19 cellular contexts compared by ENCODE assay signal in the genomic region with DNA sequence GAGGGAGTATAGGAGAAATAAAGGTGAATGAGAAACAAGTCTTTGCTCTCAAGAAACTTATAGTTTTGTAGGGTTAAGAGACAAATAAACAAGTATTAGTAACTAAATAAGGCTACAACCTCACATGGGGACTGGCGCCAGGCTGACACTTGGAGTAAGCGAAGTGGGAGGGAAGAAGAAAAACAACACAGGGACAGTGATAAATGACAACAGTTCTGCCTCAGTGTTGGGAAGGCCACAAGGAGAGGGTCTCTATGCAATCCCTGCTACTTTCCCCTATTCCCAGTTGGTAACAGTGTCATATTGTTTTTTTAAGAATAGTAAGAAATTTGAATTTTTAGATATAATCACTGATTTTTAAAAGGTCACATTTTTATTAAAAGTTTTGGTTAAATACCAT. TPM values are rescaled to one million over a fixed set of nuclear protein-coding genes. Genes with fewer than 3 reads are reported as not detected.
DNase-seq lines count a peak whose midpoint lies in the region; ATAC-seq and TF ChIP-seq lines count a peak whose summit lies in the region.
"Had no signal": no experiment of that assay in that cellular context is flagged by ENCODE, and none has a peak within 500 bp of the region (broad histone marks: within the 10 kb centered on the region; RNA-seq: fewer than 3 reads in every experiment).

No MANE protein-coding gene starts in this region.

- no peak overlapping the region for H3K4me3 Mint-ChIP-seq in activated naive CD8-positive, alpha-beta T cell treated with anti-CD3 and anti-CD28 coated beads, Interleukin-2, amount 50 U/mL, for 24 hours
- no peak overlapping the region for H3K4me3 Mint-ChIP-seq in activated naive CD8-positive, alpha-beta T cell treated with anti-CD3 and anti-CD28 coated beads for 36 hours
- no peak overlapping the region for H3K4me3 Mint-ChIP-seq in T-helper 17 cell
- peak overlapping the region; percentile 38 for H3K4me3 Mint-ChIP-seq in endothelial cell (ENCODE audit: unreplicated experiment)
- no peak overlapping the region for H3K4me3 Mint-ChIP-seq in T-helper 2 cell treated with Interferon-gamma antibody and Interleukin-4, amounts not matched to agents 5 μg/mL and 100 μg/mL, for 36 hours
- H3K4me3 Mint-ChIP-seq: B cell had no signal

- no peak for DNase-seq in activated naive CD8-positive, alpha-beta T cell treated with anti-CD3 and anti-CD28 coated beads, Interleukin-2, amount 50 U/mL, for 24 hours
- no peak for DNase-seq in activated naive CD8-positive, alpha-beta T cell treated with anti-CD3 and anti-CD28 coated beads for 36 hours
- DNase-seq in T-helper 17 cell, result no peak
- DNase-seq in endothelial cell (ENCODE audit: low spot score), result no peak
- DNase-seq in NCI-H2081 (lab: John Stamatoyannopoulos, UW), result no peak
- no peak for DNase-seq in T-helper 2 cell treated with Interferon-gamma antibody and Interleukin-4, amounts not matched to agents 5 μg/mL and 100 μg/mL, for 36 hours (ENCODE audit: low spot score)
- no peak for DNase-seq in RPMI8226
- DNase-seq: CD4-positive, alpha-beta T cell; CD8-positive, alpha-beta memory T cell; DMS 273 treated with DMSO at 0.1 percent for 48 hours; DMS79; EL; GDM1; GOT3 had no signal

- peak overlapping the region; percentile 84 for H3K27ac Mint-ChIP-seq in activated naive CD8-positive, alpha-beta T cell treated with anti-CD3 and anti-CD28 coated beads, Interleukin-2, amount 50 U/mL, for 24 hours
- no peak overlapping the region for H3K27ac Mint-ChIP-seq in activated naive CD8-positive, alpha-beta T cell treated with anti-CD3 and anti-CD28 coated beads for 36 hours
- H3K27ac Mint-ChIP-seq in T-helper 17 cell (peak overlapping the region; percentile 24), endothelial cell (ENCODE audit: unreplicated experiment) (peak overlapping the region; percentile 58)
- no peak overlapping the region for H3K27ac Mint-ChIP-seq in T-helper 2 cell treated with Interferon-gamma antibody and Interleukin-4, amounts not matched to agents 5 μg/mL and 100 μg/mL, for 36 hours
- H3K27ac Mint-ChIP-seq: B cell; CD4-positive, alpha-beta T cell had no signal

- H3K9me3 Mint-ChIP-seq in activated naive CD8-positive, alpha-beta T cell treated with anti-CD3 and anti-CD28 coated beads, Interleukin-2, amount 50 U/mL, for 24 hours, result no peaks in the 10 kb centered on the region
- H3K9me3 Mint-ChIP-seq in activated naive CD8-positive, alpha-beta T cell treated with anti-CD3 and anti-CD28 coated beads for 36 hours, result no peaks in the 10 kb centered on the region
- no peaks in the 10 kb centered on the region for H3K9me3 Mint-ChIP-seq in endothelial cell (ENCODE audit: unreplicated experiment)
- H3K9me3 Mint-ChIP-seq in T-helper 2 cell treated with Interferon-gamma antibody and Interleukin-4, amounts not matched to agents 5 μg/mL and 100 μg/mL, for 36 hours, result no peaks in the 10 kb centered on the region
- H3K9me3 Mint-ChIP-seq: CD4-positive, alpha-beta T cell; CD8-positive, alpha-beta memory T cell had no signal

- ATAC-seq in activated naive CD8-positive, alpha-beta T cell treated with anti-CD3 and anti-CD28 coated beads, Interleukin-2, amount 50 U/mL, for 24 hours, result no peak
- no peak for ATAC-seq in T-helper 17 cell
- ATAC-seq in GM21528 (IDR thresholded peaks at IDR 0.05; ENCODE audit: low FRiP score, unreplicated experiment), result no peak
- ATAC-seq: GM12878 had no signal

- no peak for TF ChIP-seq CTCF in endothelial cell (IDR thresholded peaks at IDR 0.05; ENCODE audit: unreplicated experiment)

- H3K9me3 ChIP-seq in T-helper 17 cell (ENCODE audit: control insufficient read depth, low read length, poor library complexity, severe bottlenecking), result no peaks in the 10 kb centered on the region
- H3K9me3 ChIP-seq: BLaER1, HAP-1 had no signal

- H3K27me3 Mint-ChIP-seq in activated naive CD8-positive, alpha-beta T cell treated with anti-CD3 and anti-CD28 coated beads, Interleukin-2, amount 50 U/mL, for 24 hours, result no peaks in the 10 kb centered on the region
- H3K27me3 Mint-ChIP-seq in activated naive CD8-positive, alpha-beta T cell treated with anti-CD3 and anti-CD28 coated beads for 36 hours, result no peaks in the 10 kb centered on the region
- H3K27me3 Mint-ChIP-seq in T-helper 17 cell (no peaks in the 10 kb centered on the region), endothelial cell (ENCODE audit: unreplicated experiment) (peaks cover 2% of the 10 kb centered on the region)
- H3K27me3 Mint-ChIP-seq in T-helper 2 cell treated with Interferon-gamma antibody and Interleukin-4, amounts not matched to agents 5 μg/mL and 100 μg/mL, for 36 hours (ENCODE audit: low read depth), result no peaks in the 10 kb centered on the region
- H3K27me3 Mint-ChIP-seq: B cell; CD4-positive, alpha-beta T cell had no signal

- peaks cover 52% of the 10 kb centered on the region for H3K4me1 Mint-ChIP-seq in activated naive CD8-positive, alpha-beta T cell treated with anti-CD3 and anti-CD28 coated beads, Interleukin-2, amount 50 U/mL, for 24 hours
- peaks cover 31% of the 10 kb centered on the region for H3K4me1 Mint-ChIP-seq in activated naive CD8-positive, alpha-beta T cell treated with anti-CD3 and anti-CD28 coated beads for 36 hours
- peaks cover 25% of the 10 kb centered on the region for H3K4me1 Mint-ChIP-seq in T-helper 17 cell
- H3K4me1 Mint-ChIP-seq in endothelial cell (ENCODE audit: unreplicated experiment), result peaks cover 36% of the 10 kb centered on the region
- peaks cover 19% of the 10 kb centered on the region for H3K4me1 Mint-ChIP-seq in T-helper 2 cell treated with Interferon-gamma antibody and Interleukin-4, amounts not matched to agents 5 μg/mL and 100 μg/mL, for 36 hours (ENCODE audit: low read depth)

- H3K36me3 Mint-ChIP-seq in activated naive CD8-positive, alpha-beta T cell treated with anti-CD3 and anti-CD28 coated beads, Interleukin-2, amount 50 U/mL, for 24 hours (ENCODE audit: low read depth), result peaks cover 2% of the 10 kb centered on the region
- peaks cover 5% of the 10 kb centered on the region for H3K36me3 Mint-ChIP-seq in activated naive CD8-positive, alpha-beta T cell treated with anti-CD3 and anti-CD28 coated beads for 36 hours
- H3K36me3 Mint-ChIP-seq in T-helper 17 cell (ENCODE audit: low read depth), result peaks cover 3% of the 10 kb centered on the region
- H3K36me3 Mint-ChIP-seq in endothelial cell (ENCODE audit: low read depth, unreplicated experiment), result no peaks in the 10 kb centered on the region
- no peaks in the 10 kb centered on the region for H3K36me3 Mint-ChIP-seq in T-helper 2 cell treated with Interferon-gamma antibody and Interleukin-4, amounts not matched to agents 5 μg/mL and 100 μg/mL, for 36 hours (ENCODE audit: low read depth)

RNA-seq across cellular contexts. Expression of a gene that starts 4.0 kb away (rescaled TPM):
- 1 to 10 TPM; 2.4 to 2.7 TPM for total RNA-seq in activated naive CD8-positive, alpha-beta T cell treated with anti-CD3 and anti-CD28 coated beads for 36 hours
- total RNA-seq in T-helper 17 cell (1 to 10 TPM; 5.3 to 6.4 TPM), endothelial cell (ENCODE audit: unreplicated experiment) (12.9 TPM)

RNA-seq across cellular contexts. Expression of a gene that starts 4.3 kb away (rescaled TPM):
- total RNA-seq in activated naive CD8-positive, alpha-beta T cell treated with anti-CD3 and anti-CD28 coated beads for 36 hours, result 1 to 10 TPM; 1.5 to 1.7 TPM
- total RNA-seq in T-helper 17 cell (1 to 10 TPM; 1.5 to 1.7 TPM), endothelial cell (ENCODE audit: unreplicated experiment) (1.6 TPM)

Comparison
In these comparisons a context has a peak if more than half of its experiments do, and no peak if none do; other contexts are left out.
1. H3K27ac Mint-ChIP-seq: peak in activated naive CD8-positive, alpha-beta T cell treated with anti-CD3 and anti-CD28 coated beads, Interleukin-2, amount 50 U/mL, for 24 hours (single experiment), T-helper 17 cell (single experiment) and endothelial cell (single experiment); none in activated naive CD8-positive, alpha-beta T cell treated with anti-CD3 and anti-CD28 coated beads for 36 hours (single experiment) and T-helper 2 cell treated with Interferon-gamma antibody and Interleukin-4, amounts not matched to agents 5 μg/mL and 100 μg/mL, for 36 hours (single experiment).